In genomic region chr13:79541426-79542049, GRCh38 we compare ENCODE assay signal across 8 cellular contexts.
DNase-seq lines count a peak whose midpoint lies in the region; ATAC-seq and TF ChIP-seq lines count a peak whose summit lies in the region.

No MANE protein-coding gene starts in this region.

- peaks cover 18% of the 10 kb centered on the region for H3K36me3 Mint-ChIP-seq in progenitor cell of endocrine pancreas (ENCODE audit: insufficient read depth)
- peaks cover 27% of the 10 kb centered on the region for H3K36me3 Mint-ChIP-seq in activated T-cell treated with anti-CD3 and anti-CD28 coated beads, Interleukin-2, amount 50 U/mL, for 4 hours (ENCODE audit: insufficient read depth)

- H3K9me3 Mint-ChIP-seq in progenitor cell of endocrine pancreas (ENCODE audit: low read depth), result no peaks in the 10 kb centered on the region
- H3K9me3 Mint-ChIP-seq in activated T-cell treated with anti-CD3 and anti-CD28 coated beads, Interleukin-2, amount 50 U/mL, for 4 hours, result no peaks in the 10 kb centered on the region

- H3K4me3 Mint-ChIP-seq in progenitor cell of endocrine pancreas (ENCODE audit: low read depth), result no peak overlapping the region
- no peak overlapping the region for H3K4me3 Mint-ChIP-seq in activated T-cell treated with anti-CD3 and anti-CD28 coated beads, Interleukin-2, amount 50 U/mL, for 4 hours

- H3K4me1 Mint-ChIP-seq in progenitor cell of endocrine pancreas (ENCODE audit: low read depth), result peaks cover 20% of the 10 kb centered on the region
- no peaks in the 10 kb centered on the region for H3K4me1 Mint-ChIP-seq in activated T-cell treated with anti-CD3 and anti-CD28 coated beads, Interleukin-2, amount 50 U/mL, for 4 hours (ENCODE audit: low read depth)

- DNase-seq in DMS153 (lab: John Stamatoyannopoulos, UW) (peak; percentile 53), KG1 (lab: John Stamatoyannopoulos, UW) (peak; percentile 61), SK-N-DZ (ENCODE audit: low spot score) (peak; percentile 73), fibroblast of peridontal ligament (ENCODE audit: extremely low read depth) (peak; percentile 90), progenitor cell of endocrine pancreas (ENCODE audit: low spot score, unreplicated experiment) (no peak)
- no peak for DNase-seq in activated T-cell treated with anti-CD3 and anti-CD28 coated beads, Interleukin-2, amount 50 U/mL, for 4 hours

- ATAC-seq in GM19395 (IDR thresholded peaks at IDR 0.05; ENCODE audit: unreplicated experiment) (peak; percentile 86), GM21515 (IDR thresholded peaks at IDR 0.05; ENCODE audit: unreplicated experiment) (no peak)
- no peak for ATAC-seq in activated T-cell treated with anti-CD3 and anti-CD28 coated beads, Interleukin-2, amount 50 U/mL, for 4 hours

- H3K27ac Mint-ChIP-seq in progenitor cell of endocrine pancreas, result no peak overlapping the region

- no peaks in the 10 kb centered on the region for H3K27me3 Mint-ChIP-seq in progenitor cell of endocrine pancreas
- H3K27me3 Mint-ChIP-seq in activated T-cell treated with anti-CD3 and anti-CD28 coated beads, Interleukin-2, amount 50 U/mL, for 4 hours (ENCODE audit: low read depth), result no peaks in the 10 kb centered on the region

- peak; percentile 96 for TF ChIP-seq CTCF in progenitor cell of endocrine pancreas (IDR thresholded peaks at IDR 0.05; ENCODE audit: unreplicated experiment)

Comparison
In these comparisons a context has a peak if more than half of its experiments do, and no peak if none do; other contexts are left out.
1. DNase-seq: peak in DMS153 (single experiment), KG1 (single experiment), SK-N-DZ (single experiment) and fibroblast of peridontal ligament (single experiment); none in progenitor cell of endocrine pancreas (single experiment) and activated T-cell treated with anti-CD3 and anti-CD28 coated beads, Interleukin-2, amount 50 U/mL, for 4 hours (single experiment).